Comparison of ENCODE assay signal across 20 cellular contexts in genomic region chr9:136994180-136994884, GRCh38. TPM values are rescaled to one million over a fixed set of nuclear protein-coding genes. Genes with fewer than 3 reads are reported as not detected.
DNase-seq lines count a peak whose midpoint lies in the region; ATAC-seq, FAIRE-seq and TF ChIP-seq lines count a peak whose summit lies in the region.
"Had no signal": no experiment of that assay in that cellular context is flagged by ENCODE, and none has a peak within 500 bp of the region (broad histone marks: within the 10 kb centered on the region; RNA-seq: fewer than 3 reads in every experiment).

No MANE protein-coding gene starts in this region.

- H3K4me3 ChIP-seq in HepG2 (replicated peaks in 1 of 3; ENCODE audit: insufficient read depth in 1 of 3, low read depth in 2 of 3, low read length in 3 of 3) (no peak overlapping the region), right lobe of liver (no peak overlapping the region), iPS-15b (ENCODE audit: low read depth, low read length) (peak overlapping the region; percentile 43), upper lobe of right lung (peak overlapping the region; percentile 46)
- H3K4me3 ChIP-seq: body of pancreas, sigmoid colon had no signal

- TF ChIP-seq POLR2A in HepG2 (IDR thresholded peaks at IDR 0.05; ENCODE audit: insufficient read depth in 1 of 2, low read depth in 2 of 2, low read length in 2 of 2) (no peak), right lobe of liver (IDR thresholded peaks at IDR 0.05) (no peak)

- intact Hi-C loops in HepG2 (cut with micrococcal nuclease; ENCODE audit: unreplicated experiment) (no loop called here), right lobe of liver (cut with DNase I) (no loop called here), upper lobe of right lung (cut with DNase I) (no loop called here)

- WGBS in HepG2 (ENCODE audit: low lambda C conversion rate), result 97% methylated on average over 41 of the region's 54 CpGs
- WGBS in right lobe of liver (ENCODE audit: insufficient coverage, low coverage, low lambda C conversion rate, missing lambda C conversion rate), result no CpG with 5 or more reads among the region's 54 CpGs

- no peak for TF ChIP-seq CTCF in HepG2 (CRISPR knock-in tag; IDR thresholded peaks at IDR 0.05)
- TF ChIP-seq CTCF in right lobe of liver (IDR thresholded peaks at IDR 0.05), result no peak
- no peak for TF ChIP-seq CTCF in upper lobe of right lung (IDR thresholded peaks at IDR 0.05)
- TF ChIP-seq CTCF in chondrocyte (IDR thresholded peaks at IDR 0.05), result no peak

- FAIRE-seq in HepG2 (lab: Jason Lieb, UNC), result no peak

- H4K20me1 ChIP-seq in HepG2 (ENCODE audit: insufficient read depth, low read length), result no peaks in the 10 kb centered on the region

- no peak for TF ChIP-seq RAD21 in HepG2 (CRISPR knock-in tag; IDR thresholded peaks at IDR 0.05)

- H3K36me3 ChIP-seq in HepG2 (replicated peaks in 1 of 2; ENCODE audit: control insufficient read depth in 1 of 2, insufficient read depth in 2 of 2, low read length in 2 of 2) (no peaks in the 10 kb centered on the region), right lobe of liver (no peaks in the 10 kb centered on the region), iPS-15b (ENCODE audit: control insufficient read depth, insufficient read depth, low read length) (no peaks in the 10 kb centered on the region), upper lobe of right lung (peaks cover 13% of the 10 kb centered on the region)
- H3K36me3 ChIP-seq: neutrophil had no signal

- H3K27ac ChIP-seq in HepG2 (ENCODE audit: extremely low read length, insufficient read depth, low read length) (no peak overlapping the region), right lobe of liver (no peak overlapping the region), upper lobe of right lung (no peak overlapping the region)
- H3K27ac ChIP-seq: body of pancreas, neutrophil, sigmoid colon had no signal

- H2AFZ ChIP-seq in HepG2 (ENCODE audit: low read length), result no peak overlapping the region

- no peaks in the 10 kb centered on the region for H3K9me3 ChIP-seq in HepG2 (ENCODE audit: low read length)
- no peaks in the 10 kb centered on the region for H3K9me3 ChIP-seq in right lobe of liver
- no peaks in the 10 kb centered on the region for H3K9me3 ChIP-seq in T-helper 17 cell (ENCODE audit: control insufficient read depth, low read length, poor library complexity, severe bottlenecking)
- H3K9me3 ChIP-seq in iPS-15b (ENCODE audit: control insufficient read depth, insufficient read depth, low read length), result peaks cover 4% of the 10 kb centered on the region
- H3K9me3 ChIP-seq in upper lobe of right lung, result no peaks in the 10 kb centered on the region
- H3K9me3 ChIP-seq: body of pancreas, neutrophil had no signal

- CTCF ChIA-PET in HepG2 (lab: Yijun Ruan, JAX; ENCODE audit: low intra/inter-chr PET ratio, low total read pairs), result no interaction called here

- no peak overlapping the region for H3K9ac ChIP-seq in HepG2 (ENCODE audit: insufficient read depth, low read depth, low read length)
- no peak overlapping the region for H3K9ac ChIP-seq in iPS-15b (ENCODE audit: low read depth, low read length)

- peaks cover 5% of the 10 kb centered on the region for H3K9me3 Mint-ChIP-seq in chondrocyte (ENCODE audit: low read depth)

- no peak for ATAC-seq in HepG2
- ATAC-seq in right lobe of liver, result no peak
- no peak for ATAC-seq in T-helper 17 cell
- ATAC-seq in upper lobe of right lung, result no peak
- ATAC-seq: body of pancreas had no signal

- POLR2A ChIA-PET in HepG2 (lab: Yijun Ruan, JAX), result interaction anchor here (2.7 kb wide), 1 partner anchor 7 kb away, joined by 22 read pairs; no protein-coding TSS in a partner anchor

- H3K27me3 Mint-ChIP-seq in T-helper 17 cell, result no peaks in the 10 kb centered on the region
- H3K27me3 Mint-ChIP-seq in chondrocyte (ENCODE audit: low read depth), result no peaks in the 10 kb centered on the region

- H3K4me3 Mint-ChIP-seq in T-helper 17 cell (peak overlapping the region; percentile 89), chondrocyte (ENCODE audit: unreplicated experiment) (no peak overlapping the region)

- no TSS peak for BruUV-seq in HepG2 (replicated peaks; lab: Mats Ljungman, UMichigan)

- TF ChIP-seq EP300 in HepG2 (IDR thresholded peaks at IDR 0.05; ENCODE audit: low read depth in 2 of 2, low read length in 2 of 2), result no peak
- TF ChIP-seq EP300 in HepG2 (CRISPR knock-in tag; IDR thresholded peaks at IDR 0.05; ENCODE audit: borderline replicate concordance), result no peak

- peaks cover 30% of the 10 kb centered on the region for H3K4me1 Mint-ChIP-seq in T-helper 17 cell
- peaks cover 52% of the 10 kb centered on the region for H3K4me1 Mint-ChIP-seq in chondrocyte (ENCODE audit: low read depth)

- H3K4me2 ChIP-seq in HepG2 (ENCODE audit: low read depth, low read length), result no peak overlapping the region

- no peaks in the 10 kb centered on the region for H3K27me3 ChIP-seq in HepG2 (ENCODE audit: control insufficient read depth in 1 of 2, insufficient read depth in 2 of 2, low read length in 2 of 2)
- H3K27me3 ChIP-seq in right lobe of liver, result no peaks in the 10 kb centered on the region
- peaks cover 17% of the 10 kb centered on the region for H3K27me3 ChIP-seq in iPS-15b (ENCODE audit: control insufficient read depth, insufficient read depth, low read length)
- H3K27me3 ChIP-seq in upper lobe of right lung, result no peaks in the 10 kb centered on the region
- H3K27me3 ChIP-seq: body of pancreas had no signal

- peaks cover 70% of the 10 kb centered on the region for H3K4me1 ChIP-seq in HepG2 (ENCODE audit: insufficient read depth, low read length)
- peaks cover 0 to 14% (median 5%) of the 10 kb centered on the region in 4 donors for H3K4me1 ChIP-seq in right lobe of liver
- peaks cover 5% of the 10 kb centered on the region for H3K4me1 ChIP-seq in iPS-15b (ENCODE audit: control insufficient read depth, insufficient read depth, low read length)
- peaks cover 51% of the 10 kb centered on the region for H3K4me1 ChIP-seq in upper lobe of right lung

- no peaks in the 10 kb centered on the region for H3K36me3 Mint-ChIP-seq in T-helper 17 cell (ENCODE audit: low read depth)
- no peaks in the 10 kb centered on the region for H3K36me3 Mint-ChIP-seq in chondrocyte (ENCODE audit: low read depth)

- in situ Hi-C loops in HepG2 (cut with HindIII; ENCODE audit: extremely low pct_ligation_motif_present, low pct_unique_long_range_greater_than_20kb), result no loop called here

- DNase-seq in HepG2 (ENCODE audit: low spot score) (no peak), right lobe of liver (no peak), T-helper 17 cell (no peak), upper lobe of right lung (no peak), NCI-H1105 (lab: John Stamatoyannopoulos, UW) (no peak), iPS-NIHi11 (ENCODE audit: low spot score) (no peak), chondrocyte (ENCODE audit: low spot score) (no peak)
- DNase-seq: activated CD4-positive, alpha-beta T cell treated with anti-CD3 and anti-CD28 coated beads for 48 hours; activated gamma-delta T cell; body of pancreas; DMS79 treated with DMSO at 0.1 percent for 48 hours; effector CD4-positive, alpha-beta T cell; mesenchymal stem cell; MV-4-11; NCI-H82; sigmoid colon; stimulated activated CD4-positive, alpha-beta T cell treated with anti-CD3 and anti-CD28 coated beads, Interleukin-4, amount 100 ng/mL, for 4 hours had no signal

- H3K27ac Mint-ChIP-seq in T-helper 17 cell (peak overlapping the region; percentile 39), chondrocyte (ENCODE audit: unreplicated experiment) (no peak overlapping the region)

- peaks cover 5% of the 10 kb centered on the region for H3K79me2 ChIP-seq in HepG2 (ENCODE audit: insufficient read depth, low read length)

RNA-seq across cellular contexts. Expression of gene CLIC3, which starts 2.0 kb away (rescaled TPM):
- total RNA-seq in HepG2 (2016; rRNA removed; fragmentation: Illumina TruSeq; extraction: Trizol) (0.34 and 0.51 TPM in 2 replicates), right lobe of liver (under 1 TPM in 2 of 6 experiments, not detected in 4; 0.37 to 0.51 TPM), T-helper 17 cell (1 to 10 TPM; 1.9 to 2.1 TPM), upper lobe of right lung (80.7 TPM), chondrocyte (4.9 to 5.5 TPM in 2 of 3 replicates, not detected in the other)
- total RNA-seq in HepG2 (2016; cell fraction: cytosol; rRNA removed; fragmentation: Illumina TruSeq; extraction: Trizol; ENCODE audit: low read depth), result 0.35 and 0.40 TPM in 2 replicates
- 0.43 and 0.58 TPM in 2 replicates for total RNA-seq in HepG2 (2016; cell fraction: insoluble cytoplasmic fraction; rRNA removed; fragmentation: Illumina TruSeq; extraction: Trizol)
- total RNA-seq in HepG2 (2016; cell fraction: membrane; rRNA removed; fragmentation: Illumina TruSeq; extraction: Trizol), result 0.19 and 0.62 TPM in 2 replicates
- total RNA-seq in HepG2 (2016; cell fraction: nucleus; rRNA removed; fragmentation: Illumina TruSeq; extraction: Trizol), result 0.56 TPM in 1 of 2 replicates, not detected in the other
- polyA plus RNA-seq in HepG2 (2011; rRNA removed), result 1.5 and 1.6 TPM in 2 replicates
- polyA plus RNA-seq in HepG2 (2011; cell fraction: cytosol; rRNA removed), result 1.5 and 3.0 TPM in 2 replicates
- 2.6 and 3.8 TPM in 2 replicates for polyA plus RNA-seq in HepG2 (2011; cell fraction: nucleus; rRNA removed)
- 0.47 and 1.5 TPM in 2 replicates for polyA plus RNA-seq in HepG2 (2012)
- polyA plus RNA-seq in HepG2 (2016; cell fraction: cytosol; fragmentation: Illumina TruSeq; extraction: Trizol; ENCODE audit: low read depth), result 0.97 and 1.4 TPM in 2 replicates
- 0.32 and 0.41 TPM in 2 replicates for polyA plus RNA-seq in HepG2 (2016; cell fraction: insoluble cytoplasmic fraction; fragmentation: Illumina TruSeq; extraction: Trizol; ENCODE audit: low read depth)
- polyA plus RNA-seq in HepG2 (2016; cell fraction: membrane; fragmentation: Illumina TruSeq; extraction: Trizol; ENCODE audit: low read depth), result 0.56 and 0.76 TPM in 2 replicates
- polyA plus RNA-seq in HepG2 (2016; cell fraction: nucleus; fragmentation: Illumina TruSeq; extraction: Trizol; ENCODE audit: insufficient read depth, low read depth), result 0.97 and 1.2 TPM in 2 replicates
- 0.78 and 9.4 TPM in 2 replicates for polyA minus RNA-seq in HepG2 (2011; rRNA and poly(A)+ RNA removed; ENCODE audit: low replicate concordance)
- polyA minus RNA-seq in HepG2 (2011; cell fraction: cytosol; rRNA and poly(A)+ RNA removed), result 0.89 and 3.1 TPM in 2 replicates
- polyA minus RNA-seq in HepG2 (2011; cell fraction: nucleus; rRNA and poly(A)+ RNA removed), result 0.64 TPM in 1 of 2 replicates, not detected in the other

RNA-seq across cellular contexts. Expression of gene PAXX, which starts 2.1 kb away (rescaled TPM):
- total RNA-seq in HepG2 (2016; rRNA removed; fragmentation: Illumina TruSeq; extraction: Trizol), result 20.7 and 31.9 TPM in 2 replicates
- 28.4 and 30.8 TPM in 2 replicates for total RNA-seq in HepG2 (2016; cell fraction: cytosol; rRNA removed; fragmentation: Illumina TruSeq; extraction: Trizol; ENCODE audit: low read depth)
- total RNA-seq in HepG2 (2016; cell fraction: insoluble cytoplasmic fraction; rRNA removed; fragmentation: Illumina TruSeq; extraction: Trizol), result 19.3 and 34.8 TPM in 2 replicates
- 30.5 and 31.8 TPM in 2 replicates for total RNA-seq in HepG2 (2016; cell fraction: membrane; rRNA removed; fragmentation: Illumina TruSeq; extraction: Trizol)
- total RNA-seq in HepG2 (2016; cell fraction: nucleus; rRNA removed; fragmentation: Illumina TruSeq; extraction: Trizol), result 36.2 and 38.0 TPM in 2 replicates
- 14.0 and 18.0 TPM in 2 replicates for polyA plus RNA-seq in HepG2 (2011; rRNA removed)
- 10.4 and 21.3 TPM in 2 replicates for polyA plus RNA-seq in HepG2 (2011; cell fraction: cytosol; rRNA removed)
- 117 and 140 TPM in 2 replicates for polyA plus RNA-seq in HepG2 (2011; cell fraction: nucleus; rRNA removed)
- 8.5 and 8.9 TPM in 2 replicates for polyA plus RNA-seq in HepG2 (2012)
- polyA plus RNA-seq in HepG2 (2016; cell fraction: cytosol; fragmentation: Illumina TruSeq; extraction: Trizol; ENCODE audit: low read depth), result 30.9 and 37.1 TPM in 2 replicates
- polyA plus RNA-seq in HepG2 (2016; cell fraction: insoluble cytoplasmic fraction; fragmentation: Illumina TruSeq; extraction: Trizol; ENCODE audit: low read depth), result 23.2 and 27.0 TPM in 2 replicates
- polyA plus RNA-seq in HepG2 (2016; cell fraction: membrane; fragmentation: Illumina TruSeq; extraction: Trizol; ENCODE audit: low read depth), result 29.8 and 34.5 TPM in 2 replicates
- 77.5 and 82.4 TPM in 2 replicates for polyA plus RNA-seq in HepG2 (2016; cell fraction: nucleus; fragmentation: Illumina TruSeq; extraction: Trizol; ENCODE audit: insufficient read depth, low read depth)
- polyA minus RNA-seq in HepG2 (2011; rRNA and poly(A)+ RNA removed; ENCODE audit: low replicate concordance), result 2.3 and 31.7 TPM in 2 replicates
- 1.6 and 2.8 TPM in 2 replicates for polyA minus RNA-seq in HepG2 (2011; cell fraction: cytosol; rRNA and poly(A)+ RNA removed)
- polyA minus RNA-seq in HepG2 (2011; cell fraction: nucleus; rRNA and poly(A)+ RNA removed), result 6.6 and 7.3 TPM in 2 replicates
- total RNA-seq in right lobe of liver, result 10 to 100 TPM; 13.8 to 34.5 (median 23.3) TPM
- 10 to 100 TPM; 85.7 to 89.9 TPM for total RNA-seq in T-helper 17 cell
- 53.1 TPM for total RNA-seq in upper lobe of right lung
- 34.4 to 38.7 TPM (median 36.8 TPM) in 3 replicates for total RNA-seq in chondrocyte

RNA-seq across cellular contexts. Expression of gene LCNL1, which starts 11.5 kb away (rescaled TPM):
- total RNA-seq in HepG2 (2016; rRNA removed; fragmentation: Illumina TruSeq; extraction: Trizol), result not detected in 2 replicates
- total RNA-seq in HepG2 (2016; cell fraction: cytosol; rRNA removed; fragmentation: Illumina TruSeq; extraction: Trizol; ENCODE audit: low read depth), result not detected in 2 replicates
- not detected in 2 replicates for total RNA-seq in HepG2 (2016; cell fraction: insoluble cytoplasmic fraction; rRNA removed; fragmentation: Illumina TruSeq; extraction: Trizol)
- total RNA-seq in HepG2 (2016; cell fraction: membrane; rRNA removed; fragmentation: Illumina TruSeq; extraction: Trizol), result not detected in 2 replicates
- not detected in 2 replicates for total RNA-seq in HepG2 (2016; cell fraction: nucleus; rRNA removed; fragmentation: Illumina TruSeq; extraction: Trizol)
- polyA plus RNA-seq in HepG2 (2011; rRNA removed), result not detected in 2 replicates
- not detected in 2 replicates for polyA plus RNA-seq in HepG2 (2011; cell fraction: cytosol; rRNA removed)
- 0.40 and 0.43 TPM in 2 replicates for polyA plus RNA-seq in HepG2 (2011; cell fraction: nucleus; rRNA removed)
- polyA plus RNA-seq in HepG2 (2012), result not detected in 2 replicates
- polyA plus RNA-seq in HepG2 (2016; cell fraction: cytosol; fragmentation: Illumina TruSeq; extraction: Trizol; ENCODE audit: low read depth), result not detected in 2 replicates
- polyA plus RNA-seq in HepG2 (2016; cell fraction: insoluble cytoplasmic fraction; fragmentation: Illumina TruSeq; extraction: Trizol; ENCODE audit: low read depth), result not detected in 2 replicates
- polyA plus RNA-seq in HepG2 (2016; cell fraction: membrane; fragmentation: Illumina TruSeq; extraction: Trizol; ENCODE audit: low read depth), result not detected in 2 replicates
- polyA plus RNA-seq in HepG2 (2016; cell fraction: nucleus; fragmentation: Illumina TruSeq; extraction: Trizol; ENCODE audit: insufficient read depth, low read depth), result not detected in 2 replicates
- 3.1 TPM in 1 of 2 replicates, not detected in the other for polyA minus RNA-seq in HepG2 (2011; rRNA and poly(A)+ RNA removed; ENCODE audit: low replicate concordance)
- polyA minus RNA-seq in HepG2 (2011; cell fraction: cytosol; rRNA and poly(A)+ RNA removed), result not detected in 2 replicates
- 0.13 and 0.25 TPM in 2 replicates for polyA minus RNA-seq in HepG2 (2011; cell fraction: nucleus; rRNA and poly(A)+ RNA removed)
- total RNA-seq in right lobe of liver, result not detected
- total RNA-seq in T-helper 17 cell, result 1 to 10 TPM in 1 of 2 donors, under 1 TPM in 1; 0.96 to 2.9 TPM
- 5.1 TPM for total RNA-seq in upper lobe of right lung
- 0.15 to 5.8 TPM (median 5.2 TPM) in 3 replicates for total RNA-seq in chondrocyte
- total RNA-seq: body of pancreas, H4 had no signal

RNA-seq across cellular contexts. Expression of gene PTGDS, which starts 17.0 kb away (rescaled TPM):
- total RNA-seq in HepG2 (2016; rRNA removed; fragmentation: Illumina TruSeq; extraction: Trizol), result 0.33 TPM in 1 of 2 replicates, not detected in the other
- not detected in 2 replicates for total RNA-seq in HepG2 (2016; cell fraction: cytosol; rRNA removed; fragmentation: Illumina TruSeq; extraction: Trizol; ENCODE audit: low read depth)
- total RNA-seq in HepG2 (2016; cell fraction: insoluble cytoplasmic fraction; rRNA removed; fragmentation: Illumina TruSeq; extraction: Trizol), result not detected in 2 replicates
- total RNA-seq in HepG2 (2016; cell fraction: membrane; rRNA removed; fragmentation: Illumina TruSeq; extraction: Trizol), result not detected in 2 replicates
- total RNA-seq in HepG2 (2016; cell fraction: nucleus; rRNA removed; fragmentation: Illumina TruSeq; extraction: Trizol), result not detected in 2 replicates
- polyA plus RNA-seq in HepG2 (2011; rRNA removed), result 0.31 and 0.50 TPM in 2 replicates
- polyA plus RNA-seq in HepG2 (2011; cell fraction: cytosol; rRNA removed), result 0.12 and 0.13 TPM in 2 replicates
- 0.90 and 1.8 TPM in 2 replicates for polyA plus RNA-seq in HepG2 (2011; cell fraction: nucleus; rRNA removed)
- not detected in 2 replicates for polyA plus RNA-seq in HepG2 (2012)
- polyA plus RNA-seq in HepG2 (2016; cell fraction: cytosol; fragmentation: Illumina TruSeq; extraction: Trizol; ENCODE audit: low read depth), result not detected in 2 replicates
- polyA plus RNA-seq in HepG2 (2016; cell fraction: insoluble cytoplasmic fraction; fragmentation: Illumina TruSeq; extraction: Trizol; ENCODE audit: low read depth), result not detected in 2 replicates
- polyA plus RNA-seq in HepG2 (2016; cell fraction: membrane; fragmentation: Illumina TruSeq; extraction: Trizol; ENCODE audit: low read depth), result not detected in 2 replicates
- polyA plus RNA-seq in HepG2 (2016; cell fraction: nucleus; fragmentation: Illumina TruSeq; extraction: Trizol; ENCODE audit: insufficient read depth, low read depth), result not detected in 2 replicates
- 4.6 TPM in 1 of 2 replicates, not detected in the other for polyA minus RNA-seq in HepG2 (2011; rRNA and poly(A)+ RNA removed; ENCODE audit: low replicate concordance)
- polyA minus RNA-seq in HepG2 (2011; cell fraction: cytosol; rRNA and poly(A)+ RNA removed), result not detected in 2 replicates
- not detected in 2 replicates for polyA minus RNA-seq in HepG2 (2011; cell fraction: nucleus; rRNA and poly(A)+ RNA removed)
- 10 to 100 TPM in 2 of 6 experiments, 1 to 10 TPM in 4; 4.3 to 21.9 (median 6.0) TPM for total RNA-seq in right lobe of liver
- 100 to 1,000 TPM in 1 of 2 donors, 10 to 100 TPM in 1; 21.4 to 166 TPM for total RNA-seq in T-helper 17 cell
- 477 TPM for total RNA-seq in upper lobe of right lung
- total RNA-seq in chondrocyte, result 24.2 to 80.4 TPM (median 76.8 TPM) in 3 replicates
- total RNA-seq: H4 had no signal

RNA-seq across cellular contexts. Expression of gene ABCA2, which starts 33.7 kb away (rescaled TPM):
- total RNA-seq in HepG2 (2016; rRNA removed; fragmentation: Illumina TruSeq; extraction: Trizol), result 0.72 and 2.9 TPM in 2 replicates
- total RNA-seq in HepG2 (2016; cell fraction: cytosol; rRNA removed; fragmentation: Illumina TruSeq; extraction: Trizol; ENCODE audit: low read depth), result 0.35 and 1.1 TPM in 2 replicates
- 1.1 and 2.6 TPM in 2 replicates for total RNA-seq in HepG2 (2016; cell fraction: insoluble cytoplasmic fraction; rRNA removed; fragmentation: Illumina TruSeq; extraction: Trizol)
- 0.96 and 1.1 TPM in 2 replicates for total RNA-seq in HepG2 (2016; cell fraction: membrane; rRNA removed; fragmentation: Illumina TruSeq; extraction: Trizol)
- total RNA-seq in HepG2 (2016; cell fraction: nucleus; rRNA removed; fragmentation: Illumina TruSeq; extraction: Trizol), result 5.7 and 7.0 TPM in 2 replicates
- 19.2 and 21.0 TPM in 2 replicates for polyA plus RNA-seq in HepG2 (2011; rRNA removed)
- polyA plus RNA-seq in HepG2 (2011; cell fraction: cytosol; rRNA removed), result 8.6 and 13.3 TPM in 2 replicates
- polyA plus RNA-seq in HepG2 (2011; cell fraction: nucleus; rRNA removed), result 246 and 388 TPM in 2 replicates
- 22.2 and 22.7 TPM in 2 replicates for polyA plus RNA-seq in HepG2 (2012)
- polyA plus RNA-seq in HepG2 (2016; cell fraction: cytosol; fragmentation: Illumina TruSeq; extraction: Trizol; ENCODE audit: low read depth), result 0.33 and 0.37 TPM in 2 replicates
- polyA plus RNA-seq in HepG2 (2016; cell fraction: insoluble cytoplasmic fraction; fragmentation: Illumina TruSeq; extraction: Trizol; ENCODE audit: low read depth), result 0.39 and 1.4 TPM in 2 replicates
- polyA plus RNA-seq in HepG2 (2016; cell fraction: membrane; fragmentation: Illumina TruSeq; extraction: Trizol; ENCODE audit: low read depth), result 0.64 and 0.73 TPM in 2 replicates
- polyA plus RNA-seq in HepG2 (2016; cell fraction: nucleus; fragmentation: Illumina TruSeq; extraction: Trizol; ENCODE audit: insufficient read depth, low read depth), result 15.6 and 16.5 TPM in 2 replicates
- polyA minus RNA-seq in HepG2 (2011; rRNA and poly(A)+ RNA removed; ENCODE audit: low replicate concordance), result 35.7 and 56.6 TPM in 2 replicates
- polyA minus RNA-seq in HepG2 (2011; cell fraction: cytosol; rRNA and poly(A)+ RNA removed), result 7.6 and 10.1 TPM in 2 replicates
- 20.8 and 28.6 TPM in 2 replicates for polyA minus RNA-seq in HepG2 (2011; cell fraction: nucleus; rRNA and poly(A)+ RNA removed)
- total RNA-seq in right lobe of liver, result 10 to 100 TPM; 23.7 to 49.2 (median 34.2) TPM
- total RNA-seq in T-helper 17 cell, result 100 to 1,000 TPM; 120 to 131 TPM
- 44.3 TPM for total RNA-seq in upper lobe of right lung
- total RNA-seq in chondrocyte, result 55.3 to 62.4 TPM (median 59.1 TPM) in 3 replicates

Comparison
In these comparisons a context has a peak if more than half of its experiments do, and no peak if none do; other contexts are left out.
1. H3K4me3 ChIP-seq: peak in iPS-15b (single experiment) and upper lobe of right lung (single experiment); none in HepG2 (0 of 3) and right lobe of liver (0 of 3).
2. RNA of gene CLIC3, which starts 2.0 kb away (total RNA-seq): 80.7 TPM in upper lobe of right lung (single experiment); 4.9 to 5.5 TPM in chondrocyte, 1.9 to 2.1 TPM in T-helper 17 cell, 0.19 to 0.62 TPM in HepG2 and 0.37 to 0.51 TPM in right lobe of liver; every median in the first group is over 10 times any median in the second.